In genomic region chr9:109451311-109452025, GRCh38 we compare ENCODE assay signal across 2 cellular contexts.
TF ChIP-seq lines count a peak whose summit lies in the region.

No MANE protein-coding gene starts in this region.

TF ChIP-seq in SK-N-SH, 30 proteins besides CTCF, POLR2A, EP300 and RAD21 (continued from another document):
- no peak for TF ChIP-seq REST (IDR thresholded peaks at IDR 0.05; ENCODE audit: low read depth, low read length)
- TF ChIP-seq TCF12 (IDR thresholded peaks at IDR 0.05): no peak
- no peak for TF ChIP-seq GABPA (IDR thresholded peaks at IDR 0.05; ENCODE audit: low read depth)
- TF ChIP-seq EZH2phosphoT487 (IDR thresholded peaks at IDR 0.05; ENCODE audit: borderline replicate concordance, low read depth): no peak
- no peak for TF ChIP-seq MXI1 (IDR thresholded peaks at IDR 0.05; ENCODE audit: low read depth, low read length)
- TF ChIP-seq, protein P1, sequence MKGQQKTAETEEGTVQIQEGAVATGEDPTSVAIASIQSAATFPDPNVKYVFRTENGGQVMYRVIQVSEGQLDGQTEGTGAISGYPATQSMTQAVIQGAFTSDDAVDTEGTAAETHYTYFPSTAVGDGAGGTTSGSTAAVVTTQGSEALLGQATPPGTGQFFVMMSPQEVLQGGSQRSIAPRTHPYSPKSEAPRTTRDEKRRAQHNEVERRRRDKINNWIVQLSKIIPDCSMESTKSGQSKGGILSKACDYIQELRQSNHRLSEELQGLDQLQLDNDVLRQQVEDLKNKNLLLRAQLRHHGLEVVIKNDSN (IDR thresholded peaks at IDR 0.05; ENCODE audit: borderline replicate concordance, low read depth): no peak
- no peak for TF ChIP-seq ELF1 (IDR thresholded peaks at IDR 0.05)
- TF ChIP-seq RCOR1 (IDR thresholded peaks at IDR 0.05; ENCODE audit: low read length): no peak

TF ChIP-seq in SK-N-SH treated with all-trans-retinoic acid at 6 μM for 48 hours, 23 proteins besides CTCF, POLR2A, EP300 and RAD21 (continued from another document):
- no peak for TF ChIP-seq CSDC2 (CRISPR knock-in tag; IDR thresholded peaks at IDR 0.05)
